8 cellular contexts compared by ENCODE assay signal in genomic region chr18:46250084-46250811, GRCh38.
A peak's percentile ranks its signal among the peaks of the same experiment; 100 is the strongest.
DNase-seq lines count a peak whose midpoint lies in the region; ATAC-seq and TF ChIP-seq lines count a peak whose summit lies in the region.

No MANE protein-coding gene starts in this region.

- H3K79me2 ChIP-seq in OCI-LY1 (ENCODE audit: insufficient read depth, low read length), result peaks cover 20% of the 10 kb centered on the region
- H3K79me2 ChIP-seq in hepatocyte, result peaks cover 7% of the 10 kb centered on the region

- H4K20me1 ChIP-seq in OCI-LY1 (ENCODE audit: insufficient read depth, low read length) (no peaks in the 10 kb centered on the region), hepatocyte (ENCODE audit: insufficient read depth, poor library complexity, severe bottlenecking) (no peaks in the 10 kb centered on the region)

- H3K4me3 ChIP-seq in OCI-LY1 (ENCODE audit: low read depth, low read length, poor library complexity, severe bottlenecking) (peak overlapping the region; percentile 46), hepatocyte (no peak overlapping the region)

- no peaks in the 10 kb centered on the region for H3K27me3 Mint-ChIP-seq in activated naive CD4-positive, alpha-beta T cell treated with anti-CD3 and anti-CD28 coated beads, Interleukin-2, amount 50 U/mL, for 24 hours

- H3K4me1 ChIP-seq in OCI-LY1 (ENCODE audit: insufficient read depth, low read length, severe bottlenecking) (peaks cover 33% of the 10 kb centered on the region), hepatocyte (ENCODE audit: insufficient read depth) (peaks cover 8% of the 10 kb centered on the region)

- ATAC-seq in GM19023 (IDR thresholded peaks at IDR 0.05; ENCODE audit: unreplicated experiment) (peak; percentile 97), HG03135 (IDR thresholded peaks at IDR 0.05; ENCODE audit: unreplicated experiment) (peak; percentile 95)

- H3K4me3 Mint-ChIP-seq in activated naive CD4-positive, alpha-beta T cell treated with anti-CD3 and anti-CD28 coated beads, Interleukin-2, amount 50 U/mL, for 24 hours, result peak overlapping the region; percentile 73

- H3K27me3 ChIP-seq in OCI-LY1 (ENCODE audit: insufficient read depth, low read length) (no peaks in the 10 kb centered on the region), hepatocyte (no peaks in the 10 kb centered on the region)

- peaks cover 75% of the 10 kb centered on the region for H3K4me1 Mint-ChIP-seq in activated naive CD4-positive, alpha-beta T cell treated with anti-CD3 and anti-CD28 coated beads, Interleukin-2, amount 50 U/mL, for 24 hours

- peak overlapping the region; percentile 71 for H3K4me2 ChIP-seq in OCI-LY1 (ENCODE audit: low read length)
- H3K4me2 ChIP-seq in hepatocyte, result peak overlapping the region; percentile 59

- peak overlapping the region; percentile 93 for H3K27ac Mint-ChIP-seq in activated naive CD4-positive, alpha-beta T cell treated with anti-CD3 and anti-CD28 coated beads, Interleukin-2, amount 50 U/mL, for 24 hours

- H2AFZ ChIP-seq in OCI-LY1 (ENCODE audit: low read length) (no peak overlapping the region), hepatocyte (no peak overlapping the region)

- TF ChIP-seq CTCF in AG09319 (IDR thresholded peaks at IDR 0.05; ENCODE audit: low read depth, low read length), result no peak
- TF ChIP-seq CTCF in OCI-LY1 (IDR thresholded peaks at IDR 0.05; ENCODE audit: low read length), result no peak
- no peak for TF ChIP-seq CTCF in hepatocyte (IDR thresholded peaks at IDR 0.05; ENCODE audit: poor library complexity)

- H3K27ac ChIP-seq in OCI-LY1 (ENCODE audit: low read depth, low read length, poor library complexity, severe bottlenecking), result peak overlapping the region; percentile 86
- peak overlapping the region; percentile 89 for H3K27ac ChIP-seq in hepatocyte

- DNase-seq in AG09319 (ENCODE audit: extremely low read depth, low read depth) (peak; percentile 42), hepatocyte (ENCODE audit: low spot score) (peak; percentile 75), OCI-M2 (lab: John Stamatoyannopoulos, UW; ENCODE audit: unreplicated experiment) (no peak)
- peak; percentile 9 to 45 for DNase-seq in stimulated activated CD4-positive, alpha-beta T cell treated with anti-CD3 and anti-CD28 coated beads, Interleukin-1b, Interleukin-23, amount 100 ng/mL, for 4 hours (ENCODE audit: low read depth in 2 of 2)

- H3F3A ChIP-seq in OCI-LY1 (ENCODE audit: insufficient read depth, low read length), result no peaks in the 10 kb centered on the region; the same call in 1 of the 2 replicates

- 54% methylated on average over 3 of the region's 4 CpGs for WGBS in hepatocyte (ENCODE audit: low lambda C conversion rate, missing lambda C conversion rate)

- H3K9me3 ChIP-seq in OCI-LY1 (ENCODE audit: low read length) (no peaks in the 10 kb centered on the region), hepatocyte (ENCODE audit: low read depth) (no peaks in the 10 kb centered on the region)

- no peaks in the 10 kb centered on the region for H3K9me2 ChIP-seq in OCI-LY1 (ENCODE audit: low read depth, low read length)
- no peaks in the 10 kb centered on the region for H3K9me2 ChIP-seq in hepatocyte (replicated peaks; ENCODE audit: insufficient read depth)

- peaks cover 33% of the 10 kb centered on the region for H3K36me3 Mint-ChIP-seq in activated naive CD4-positive, alpha-beta T cell treated with anti-CD3 and anti-CD28 coated beads, Interleukin-2, amount 50 U/mL, for 24 hours

- H3K9me3 Mint-ChIP-seq in activated naive CD4-positive, alpha-beta T cell treated with anti-CD3 and anti-CD28 coated beads, Interleukin-2, amount 50 U/mL, for 24 hours, result no peaks in the 10 kb centered on the region

- H3K9ac ChIP-seq in OCI-LY1 (ENCODE audit: low read length), result peak overlapping the region; percentile 38

- H3K36me3 ChIP-seq in OCI-LY1 (ENCODE audit: insufficient read depth, low read length) (peaks cover 16% of the 10 kb centered on the region; the same call in 1 of the 2 replicates), hepatocyte (replicated peaks; ENCODE audit: insufficient read depth, low read depth) (no peaks in the 10 kb centered on the region)
